In genomic region chr1:224157316-224157715, GRCh38 we compare ENCODE assay signal across 23 cellular contexts. TPM values are rescaled to one million over a fixed set of nuclear protein-coding genes. Genes with fewer than 3 reads are reported as not detected.
DNase-seq lines count a peak whose midpoint lies in the region; ATAC-seq, FAIRE-seq and TF ChIP-seq lines count a peak whose summit lies in the region.
"Had no signal": no experiment of that assay in that cellular context is flagged by ENCODE, and none has a peak within 500 bp of the region (broad histone marks: within the 10 kb centered on the region; RNA-seq: fewer than 3 reads in every experiment).

No MANE protein-coding gene starts in this region.

- no peak overlapping the region for H3K18ac ChIP-seq in H9 (ENCODE audit: insufficient read length, low read depth, low read length)

- no peak overlapping the region for H3K23ac ChIP-seq in H9 (ENCODE audit: insufficient read length, low read depth, low read length)

- TF ChIP-seq CTCF in D721Med (IDR thresholded peaks at IDR 0.05; ENCODE audit: insufficient read depth, missing control alignments) (no peak), H9 (conservative IDR thresholded peaks at IDR 0.05) (no peak), bronchial epithelial cell (IDR thresholded peaks at IDR 0.05; ENCODE audit: insufficient read depth, low read length, severe bottlenecking) (no peak), osteocyte (IDR thresholded peaks at IDR 0.05) (no peak), esophagus muscularis mucosa (IDR thresholded peaks at IDR 0.05) (no peak)

- no peak overlapping the region for H3T11ph ChIP-seq in H9 (ENCODE audit: low read length)

- no peaks in the 10 kb centered on the region; the same call in 1 of the 2 replicates for H3K4me1 ChIP-seq in H9 (ENCODE audit: insufficient read depth, low read length)
- H3K4me1 ChIP-seq in esophagus muscularis mucosa = no peaks in the 10 kb centered on the region
- H3K4me1 ChIP-seq: BLaER1, Caco-2 had no signal

- H3K27ac Mint-ChIP-seq in H9 (peak overlapping the region in 2 of 3 experiments; percentile 40 to 88; a peak in 4 of 7 replicates), osteocyte (ENCODE audit: unreplicated experiment) (no peak overlapping the region)
- no peak overlapping the region for H3K27ac Mint-ChIP-seq in activated T-helper 1 cell treated with anti-CD3 and anti-CD28 coated beads, Interleukin-12 subunit alpha, Interleukin-12 subunit beta, Interleukin-2, Interleukin-4 antibody, amounts not matched to agents 30 ng/mL and 10 ng/mL and 1 ng/mL, durations not matched to agents 14 hours and 24 hours and 36 hours
- H3K27ac Mint-ChIP-seq: B cell; CD8-positive, alpha-beta T cell had no signal

- H2AFZ ChIP-seq in H9 (ENCODE audit: low read length) = no peak overlapping the region

- no peaks in the 10 kb centered on the region for H3K79me1 ChIP-seq in H9 (ENCODE audit: insufficient read depth, low read depth, low read length, poor library complexity, severe bottlenecking)

- H2BK5ac ChIP-seq in H9 (ENCODE audit: insufficient read length, low read length) = no peak overlapping the region

- no peak for TF ChIP-seq EP300 in esophagus muscularis mucosa (IDR thresholded peaks at IDR 0.05)

- no peak overlapping the region for H4K5ac ChIP-seq in H9 (ENCODE audit: insufficient read length, low read depth, low read length)

- FAIRE-seq in D721Med (lab: Jason Lieb, UNC) = peak; percentile 16
- FAIRE-seq in bronchial epithelial cell (lab: Jason Lieb, UNC) = peak; percentile 36
- FAIRE-seq: GM12891, GM18507, H1 had no signal

- no CpG with 5 or more reads among the region's 11 CpGs for WGBS in H9 (ENCODE audit: extremely low coverage, insufficient read length, low lambda C conversion rate)
- WGBS in esophagus muscularis mucosa = 92% methylated on average over 11 of the region's 11 CpGs

- intact Hi-C loops in esophagus muscularis mucosa (cut with DNase I) = no loop called here
- intact Hi-C loops in activated T-helper 1 cell treated with anti-CD3 and anti-CD28 coated beads, Interleukin-12 subunit alpha, Interleukin-12 subunit beta, Interleukin-2, Interleukin-4 antibody, amounts not matched to agents 30 ng/mL and 10 ng/mL and 1 ng/mL, durations not matched to agents 14 hours and 24 hours and 36 hours (cut with micrococcal nuclease) = no loop called here

- H2BK20ac ChIP-seq in H9 (ENCODE audit: low read depth, low read length, poor library complexity, severe bottlenecking) = no peak overlapping the region

- no peak overlapping the region for H3K14ac ChIP-seq in H9 (ENCODE audit: insufficient read depth, low read length)

- H3K9me3 ChIP-seq in H9 (ENCODE audit: control insufficient read depth, low read depth, low read length) (no peaks in the 10 kb centered on the region), esophagus muscularis mucosa (no peaks in the 10 kb centered on the region)
- H3K9me3 ChIP-seq: BLaER1, Caco-2 had no signal

- no peak overlapping the region for H2AK5ac ChIP-seq in H9 (ENCODE audit: insufficient read length, low read length)

- H3K36me3 ChIP-seq in bronchial epithelial cell (ENCODE audit: control insufficient read depth, insufficient read depth, low read length) = peaks cover 4% of the 10 kb centered on the region
- peaks cover 19 to 84% (median 56%) of the 10 kb centered on the region in 4 donors for H3K36me3 ChIP-seq in esophagus muscularis mucosa

- H3K4me1 Mint-ChIP-seq in H9 (0 out of 4 replicates have a peak, but pooled peaks cover 0 to 3% of the 10 kb centered on the region in 2 experiments), osteocyte (ENCODE audit: unreplicated experiment) (no peaks in the 10 kb centered on the region)
- no peaks in the 10 kb centered on the region for H3K4me1 Mint-ChIP-seq in activated T-helper 1 cell treated with anti-CD3 and anti-CD28 coated beads, Interleukin-12 subunit alpha, Interleukin-12 subunit beta, Interleukin-2, Interleukin-4 antibody, amounts not matched to agents 30 ng/mL and 10 ng/mL and 1 ng/mL, durations not matched to agents 14 hours and 24 hours and 36 hours (ENCODE audit: low read depth)
- H3K4me1 Mint-ChIP-seq: B cell had no signal

- no peak overlapping the region for H3K4me2 ChIP-seq in H9 (ENCODE audit: insufficient read depth, insufficient read length, low read length)
- H3K4me2 ChIP-seq: BLaER1 had no signal

- H4K8ac ChIP-seq in H9 (replicated peaks; ENCODE audit: insufficient read length, low read depth, low read length) = no peak overlapping the region

- no peak overlapping the region for H4K91ac ChIP-seq in H9 (ENCODE audit: insufficient read length, low read depth, low read length)

- H2BK120ac ChIP-seq in H9 (ENCODE audit: low read depth, low read length, poor library complexity, severe bottlenecking) = no peak overlapping the region

- H2BK12ac ChIP-seq in H9 (ENCODE audit: insufficient read length, low read depth, low read length) = no peak overlapping the region

- TF ChIP-seq POLR2A in esophagus muscularis mucosa (IDR thresholded peaks at IDR 0.05; ENCODE audit: low read depth) = no peak

- H3K79me2 ChIP-seq in H9 (ENCODE audit: insufficient read depth, low read length) = no peaks in the 10 kb centered on the region

- no peak overlapping the region for H3K4ac ChIP-seq in H9 (ENCODE audit: low read depth, low read length)

- no peaks in the 10 kb centered on the region for H3K9me3 Mint-ChIP-seq in H9
- no peaks in the 10 kb centered on the region for H3K9me3 Mint-ChIP-seq in osteocyte (ENCODE audit: unreplicated experiment)
- no peaks in the 10 kb centered on the region for H3K9me3 Mint-ChIP-seq in activated T-helper 1 cell treated with anti-CD3 and anti-CD28 coated beads, Interleukin-12 subunit alpha, Interleukin-12 subunit beta, Interleukin-2, Interleukin-4 antibody, amounts not matched to agents 30 ng/mL and 10 ng/mL and 1 ng/mL, durations not matched to agents 14 hours and 24 hours and 36 hours
- H3K9me3 Mint-ChIP-seq: CD4-positive, CD25-positive, alpha-beta regulatory T cell; CD8-positive, alpha-beta T cell had no signal

- H3K27ac ChIP-seq in H9 (ENCODE audit: insufficient read length, low read depth, low read length) = no peak overlapping the region
- H3K27ac ChIP-seq in esophagus muscularis mucosa (replicated peaks in 1 of 4) = no peak overlapping the region
- H3K27ac ChIP-seq: BLaER1, C4-2B had no signal

- H3K27me3 ChIP-seq in H9 (ENCODE audit: insufficient read depth, low read length) (no peaks in the 10 kb centered on the region), bronchial epithelial cell (ENCODE audit: control insufficient read depth, insufficient read depth, low read length) (no peaks in the 10 kb centered on the region), esophagus muscularis mucosa (no peaks in the 10 kb centered on the region)
- H3K27me3 ChIP-seq: BLaER1 had no signal

- H3K27me3 Mint-ChIP-seq in H9 (ENCODE audit: low read depth) = no peaks in the 10 kb centered on the region
- no peaks in the 10 kb centered on the region for H3K27me3 Mint-ChIP-seq in osteocyte (ENCODE audit: unreplicated experiment)
- H3K27me3 Mint-ChIP-seq in activated T-helper 1 cell treated with anti-CD3 and anti-CD28 coated beads, Interleukin-12 subunit alpha, Interleukin-12 subunit beta, Interleukin-2, Interleukin-4 antibody, amounts not matched to agents 30 ng/mL and 10 ng/mL and 1 ng/mL, durations not matched to agents 14 hours and 24 hours and 36 hours (ENCODE audit: insufficient read depth) = no peaks in the 10 kb centered on the region
- H3K27me3 Mint-ChIP-seq: B cell; CD4-positive, CD25-positive, alpha-beta regulatory T cell had no signal

- H3K23me2 ChIP-seq in H9 (ENCODE audit: insufficient read length, low read depth, low read length, poor library complexity, severe bottlenecking) = no peaks in the 10 kb centered on the region

- no peak for ATAC-seq in HG02678 (IDR thresholded peaks at IDR 0.05; ENCODE audit: unreplicated experiment)
- ATAC-seq: CD8-positive, alpha-beta T cell; HCT116 had no signal

- no peak overlapping the region for H3K56ac ChIP-seq in H9 (ENCODE audit: insufficient read length, low read depth, low read length)

- no peak overlapping the region for H2BK15ac ChIP-seq in H9 (ENCODE audit: low read depth, low read length)

- H4K20me1 ChIP-seq in H9 (ENCODE audit: control insufficient read depth, insufficient read depth, insufficient read length) = no peaks in the 10 kb centered on the region
- H4K20me1 ChIP-seq: BLaER1 had no signal

- no peak overlapping the region for H3K4me3 Mint-ChIP-seq in H9
- no peak overlapping the region for H3K4me3 Mint-ChIP-seq in osteocyte (ENCODE audit: unreplicated experiment)
- no peak overlapping the region for H3K4me3 Mint-ChIP-seq in activated T-helper 1 cell treated with anti-CD3 and anti-CD28 coated beads, Interleukin-12 subunit alpha, Interleukin-12 subunit beta, Interleukin-2, Interleukin-4 antibody, amounts not matched to agents 30 ng/mL and 10 ng/mL and 1 ng/mL, durations not matched to agents 14 hours and 24 hours and 36 hours
- H3K4me3 Mint-ChIP-seq: B cell; CD4-positive, CD25-positive, alpha-beta regulatory T cell; CD8-positive, alpha-beta T cell had no signal

- H3K9ac ChIP-seq in H9 (ENCODE audit: extremely low read depth, insufficient read length, low read length) = no peak overlapping the region
- H3K9ac ChIP-seq: BLaER1 had no signal

- DNase-seq in D721Med (ENCODE audit: insufficient read length, low spot score) (no peak), H9 (no peak), bronchial epithelial cell (ENCODE audit: low read depth) (no peak), osteocyte (ENCODE audit: extremely low spot score, unreplicated experiment) (peak; percentile 46), esophagus muscularis mucosa (ENCODE audit: extremely low spot score) (no peak), NAMALWA (ENCODE audit: low spot score) (no peak)
- DNase-seq in activated T-helper 1 cell treated with anti-CD3 and anti-CD28 coated beads, Interleukin-12 subunit alpha, Interleukin-12 subunit beta, Interleukin-2, Interleukin-4 antibody, amounts not matched to agents 30 ng/mL and 10 ng/mL and 1 ng/mL, durations not matched to agents 14 hours and 24 hours and 36 hours (ENCODE audit: low spot score) = no peak
- DNase-seq: Caco-2; CD4-positive, CD25-positive, alpha-beta regulatory T cell; CD8-positive, alpha-beta T cell; DMS 273 treated with DMSO at 0.1 percent for 48 hours; DMS79; EL; GDM1; H7 had no signal

- peaks cover 32 to 62% (median 45%) of the 10 kb centered on the region in 3 experiments for H3K36me3 Mint-ChIP-seq in H9 (ENCODE audit: insufficient read depth in 1 of 3, low read depth in 3 of 3)
- peaks cover 24% of the 10 kb centered on the region for H3K36me3 Mint-ChIP-seq in osteocyte (ENCODE audit: unreplicated experiment)
- peaks cover 19% of the 10 kb centered on the region for H3K36me3 Mint-ChIP-seq in activated T-helper 1 cell treated with anti-CD3 and anti-CD28 coated beads, Interleukin-12 subunit alpha, Interleukin-12 subunit beta, Interleukin-2, Interleukin-4 antibody, amounts not matched to agents 30 ng/mL and 10 ng/mL and 1 ng/mL, durations not matched to agents 14 hours and 24 hours and 36 hours (ENCODE audit: low read depth)

- no peak overlapping the region for H3K4me3 ChIP-seq in bronchial epithelial cell (ENCODE audit: low read depth, low read length)
- H3K4me3 ChIP-seq in esophagus muscularis mucosa = no peak overlapping the region
- H3K4me3 ChIP-seq: BLaER1 had no signal

RNA-seq across cellular contexts. Expression of gene DEGS1, which starts 25.7 kb away (rescaled TPM):
- total RNA-seq in H9 (2021) = 59.8 and 61.9 TPM in 2 replicates
- 22.5 and 30.0 TPM in 2 replicates for total RNA-seq in bronchial epithelial cell
- 110 and 117 TPM in 2 replicates for total RNA-seq in osteocyte
- 100 to 1,000 TPM; 117 to 152 (median 124) TPM for total RNA-seq in esophagus muscularis mucosa
- total RNA-seq in activated T-helper 1 cell treated with anti-CD3 and anti-CD28 coated beads, Interleukin-12 subunit alpha, Interleukin-12 subunit beta, Interleukin-2, Interleukin-4 antibody, amounts not matched to agents 30 ng/mL and 10 ng/mL and 1 ng/mL, durations not matched to agents 14 hours and 24 hours and 36 hours = 54.7 and 57.1 TPM in 2 replicates

RNA-seq across cellular contexts. Expression of gene FBXO28, which starts 43.4 kb away (rescaled TPM):
- total RNA-seq in H9 (2021) = 45.7 and 55.0 TPM in 2 replicates
- total RNA-seq in bronchial epithelial cell = 35.8 and 42.0 TPM in 2 replicates
- 26.0 and 28.1 TPM in 2 replicates for total RNA-seq in osteocyte
- 10 to 100 TPM; 23.1 to 29.8 (median 26.3) TPM for total RNA-seq in esophagus muscularis mucosa
- 29.3 and 32.2 TPM in 2 replicates for total RNA-seq in activated T-helper 1 cell treated with anti-CD3 and anti-CD28 coated beads, Interleukin-12 subunit alpha, Interleukin-12 subunit beta, Interleukin-2, Interleukin-4 antibody, amounts not matched to agents 30 ng/mL and 10 ng/mL and 1 ng/mL, durations not matched to agents 14 hours and 24 hours and 36 hours

Comparison
In these comparisons a context has a peak if more than half of its experiments do, and no peak if none do; other contexts are left out.
1. H3K27ac Mint-ChIP-seq: peak in H9 (2 of 3); none in osteocyte (single experiment) and activated T-helper 1 cell treated with anti-CD3 and anti-CD28 coated beads, Interleukin-12 subunit alpha, Interleukin-12 subunit beta, Interleukin-2, Interleukin-4 antibody, amounts not matched to agents 30 ng/mL and 10 ng/mL and 1 ng/mL, durations not matched to agents 14 hours and 24 hours and 36 hours (single experiment).